ENCODE assay signal across 16 cellular contexts in the genomic region with DNA sequence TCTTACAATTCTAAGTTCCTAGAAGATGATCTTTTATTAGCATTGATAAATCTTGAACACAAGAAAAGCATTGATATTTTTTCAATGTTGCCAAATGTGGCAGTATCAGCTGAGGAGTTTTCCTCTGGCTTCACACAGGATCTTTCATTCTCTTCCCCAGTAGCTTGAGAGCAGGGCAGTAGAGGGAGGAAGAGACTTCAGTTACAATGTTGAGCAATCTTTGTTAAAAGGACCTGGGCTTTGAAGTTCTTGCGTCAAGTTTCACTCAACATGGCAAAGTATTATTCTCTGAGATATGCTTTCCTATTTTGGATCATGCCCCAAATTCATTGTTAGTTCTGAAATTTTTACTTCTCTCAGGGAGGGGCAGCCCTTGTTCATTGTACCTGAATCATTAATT.
"Had no signal": no experiment of that assay in that cellular context is flagged by ENCODE, and none has a peak within 500 bp of the region (broad histone marks: within the 10 kb centered on the region; RNA-seq: fewer than 3 reads in every experiment).

No MANE protein-coding gene starts in this region.

- H3K4me3 Mint-ChIP-seq: activated naive CD8-positive, alpha-beta T cell treated with anti-CD3 and anti-CD28 coated beads, Interleukin-2, amount 50 U/mL, for 24 hours; activated T-helper 1 cell treated with anti-CD3 and anti-CD28 coated beads, Interleukin-12 subunit alpha, Interleukin-12 subunit beta, Interleukin-2, Interleukin-4 antibody, amounts not matched to agents 30 ng/mL and 10 ng/mL and 1 ng/mL, durations not matched to agents 14 hours and 24 hours and 36 hours; naive thymus-derived CD4-positive, alpha-beta T cell; stimulated activated effector memory CD8-positive, alpha-beta T cell treated with anti-CD3 and anti-CD28 coated beads, Interleukin-12 subunit alpha, Interleukin-12 subunit beta, amount 100 ng/mL, for 72 hours had no signal

- ATAC-seq: activated naive CD8-positive, alpha-beta T cell treated with anti-CD3 and anti-CD28 coated beads, Interleukin-2, amount 50 U/mL, for 24 hours; naive thymus-derived CD4-positive, alpha-beta T cell; stimulated activated effector memory CD8-positive, alpha-beta T cell treated with anti-CD3 and anti-CD28 coated beads, Interleukin-12 subunit alpha, Interleukin-12 subunit beta, amount 100 ng/mL, for 72 hours had no signal

- H3K9ac ChIP-seq: parathyroid adenoma had no signal

- H3K27ac Mint-ChIP-seq: activated naive CD8-positive, alpha-beta T cell treated with anti-CD3 and anti-CD28 coated beads, Interleukin-2, amount 50 U/mL, for 24 hours; activated T-helper 1 cell treated with anti-CD3 and anti-CD28 coated beads, Interleukin-12 subunit alpha, Interleukin-12 subunit beta, Interleukin-2, Interleukin-4 antibody, amounts not matched to agents 30 ng/mL and 10 ng/mL and 1 ng/mL, durations not matched to agents 14 hours and 24 hours and 36 hours; naive thymus-derived CD4-positive, alpha-beta T cell; stimulated activated effector memory CD8-positive, alpha-beta T cell treated with anti-CD3 and anti-CD28 coated beads, Interleukin-12 subunit alpha, Interleukin-12 subunit beta, amount 100 ng/mL, for 72 hours had no signal

- H3K4me3 ChIP-seq: coronary artery, transverse colon had no signal

- H3K27ac ChIP-seq: coronary artery, parathyroid adenoma, transverse colon, WERI-Rb-1 had no signal

- H3K4me1 Mint-ChIP-seq: activated naive CD8-positive, alpha-beta T cell treated with anti-CD3 and anti-CD28 coated beads, Interleukin-2, amount 50 U/mL, for 24 hours; naive thymus-derived CD4-positive, alpha-beta T cell; stimulated activated effector memory CD8-positive, alpha-beta T cell treated with anti-CD3 and anti-CD28 coated beads, Interleukin-12 subunit alpha, Interleukin-12 subunit beta, amount 100 ng/mL, for 72 hours had no signal

- H3K4me1 ChIP-seq: parathyroid adenoma, transverse colon had no signal

- H3K27me3 Mint-ChIP-seq: activated naive CD8-positive, alpha-beta T cell treated with anti-CD3 and anti-CD28 coated beads, Interleukin-2, amount 50 U/mL, for 24 hours; naive thymus-derived CD4-positive, alpha-beta T cell had no signal

- H3K36me3 Mint-ChIP-seq: naive thymus-derived CD4-positive, alpha-beta T cell; stimulated activated effector memory CD8-positive, alpha-beta T cell treated with anti-CD3 and anti-CD28 coated beads, Interleukin-12 subunit alpha, Interleukin-12 subunit beta, amount 100 ng/mL, for 72 hours had no signal

- DNase-seq: activated CD4-positive, alpha-beta T cell treated with anti-CD3 and anti-CD28 coated beads for 4 hours; activated naive CD4-positive, alpha-beta T cell; activated naive CD8-positive, alpha-beta T cell treated with anti-CD3 and anti-CD28 coated beads, Interleukin-2, amount 50 U/mL, for 24 hours; caudate nucleus; effector CD4-positive, alpha-beta T cell; hippocampal formation; naive thymus-derived CD4-positive, alpha-beta T cell; retina; small intestine; T-helper 1 cell; transverse colon; WERI-Rb-1 had no signal

- H3K27me3 ChIP-seq: transverse colon had no signal

- H3K36me3 ChIP-seq: transverse colon, WERI-Rb-1 had no signal

- H3K9me3 Mint-ChIP-seq: activated naive CD8-positive, alpha-beta T cell treated with anti-CD3 and anti-CD28 coated beads, Interleukin-2, amount 50 U/mL, for 24 hours; activated T-helper 1 cell treated with anti-CD3 and anti-CD28 coated beads, Interleukin-12 subunit alpha, Interleukin-12 subunit beta, Interleukin-2, Interleukin-4 antibody, amounts not matched to agents 30 ng/mL and 10 ng/mL and 1 ng/mL, durations not matched to agents 14 hours and 24 hours and 36 hours had no signal
